ENCODE assay signal across 29 cellular contexts in the genomic region with DNA sequence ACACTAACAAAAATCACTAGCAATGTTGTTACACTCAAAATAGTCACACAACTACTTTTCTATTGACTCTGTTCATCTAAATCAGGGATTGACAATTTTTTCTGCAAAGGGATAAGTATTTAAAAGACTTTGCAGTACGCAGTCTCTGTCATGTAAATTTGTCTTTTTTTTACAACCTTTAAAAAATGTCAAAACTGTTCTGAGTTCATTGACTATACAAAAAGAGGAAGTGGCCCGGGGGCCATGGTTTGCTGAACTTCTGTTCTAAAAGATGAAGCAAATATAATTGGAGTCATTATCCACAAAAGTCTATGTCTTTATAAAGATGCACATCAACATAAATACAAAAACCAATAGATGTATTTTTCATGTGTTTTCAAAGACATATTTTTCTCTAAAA.
"Had no signal": no experiment of that assay in that cellular context is flagged by ENCODE, and none has a peak within 500 bp of the region (broad histone marks: within the 10 kb centered on the region; RNA-seq: fewer than 3 reads in every experiment).

No MANE protein-coding gene starts in this region.

- H3K4me2 ChIP-seq: SK-N-SH had no signal

- H3K9me3 ChIP-seq: ascending aorta, body of pancreas, SJCRH30, SK-N-SH had no signal

- H3K4me3 ChIP-seq: ascending aorta, body of pancreas, coronary artery, SJCRH30 had no signal

- H3K4me1 ChIP-seq: ascending aorta, body of pancreas, SJCRH30 had no signal

- ATAC-seq: activated CD8-positive, alpha-beta memory T cell treated with anti-CD3 and anti-CD28 coated beads, Interleukin-2, amount 10 ng/mL, durations not matched to agents 7 days and 5 days; activated CD8-positive, alpha-beta T cell treated with anti-CD3 and anti-CD28 coated beads, Interleukin-2, amount 10 ng/mL, durations not matched to agents 7 days and 5 days; activated naive CD4-positive, alpha-beta T cell treated with anti-CD3 and anti-CD28 coated beads, Interleukin-2, amount 50 U/mL, for 72 hours; activated naive CD8-positive, alpha-beta T cell treated with anti-CD3 and anti-CD28 coated beads, Interleukin-2, amount 50 U/mL, for 24 hours; body of pancreas; Right ventricle myocardium inferior; WTC11 had no signal

- H3K36me3 ChIP-seq: ascending aorta, SJCRH30 had no signal

- H3K27ac ChIP-seq: ascending aorta, body of pancreas, coronary artery, SJCRH30 had no signal

- H3K9ac ChIP-seq: SK-N-SH had no signal

- H3K27me3 ChIP-seq: ascending aorta, body of pancreas, SJCRH30 had no signal

- DNase-seq: activated CD4-positive, alpha-beta T cell treated with anti-CD3 and anti-CD28 coated beads for 48 hours; activated CD4-positive, alpha-beta T cell treated with anti-CD3 and anti-CD28 coated beads, Interleukin-2, amount 50 U/mL, for 4 hours; activated CD4-positive, CD25-positive, alpha-beta regulatory T cell treated with anti-CD3 and anti-CD28 coated beads, Interleukin-2, amount 50 U/mL, for 72 hours; activated CD8-positive, alpha-beta memory T cell treated with anti-CD3 and anti-CD28 coated beads, Interleukin-2, amount 10 ng/mL, durations not matched to agents 7 days and 5 days; activated CD8-positive, alpha-beta T cell treated with anti-CD3 and anti-CD28 coated beads, Interleukin-2, amount 10 ng/mL, durations not matched to agents 7 days and 5 days; activated effector memory CD4-positive, alpha-beta T cell treated with Interleukin-2 at 50 U/mL for 16 hours; activated naive CD4-positive, alpha-beta T cell; activated naive CD8-positive, alpha-beta T cell treated with anti-CD3 and anti-CD28 coated beads, Interleukin-2, amount 50 U/mL, for 24 hours; activated T-cell treated with anti-CD3 and anti-CD28 coated beads, Interleukin-2, amount 50 U/mL, for 24 hours; amniotic stem cell; body of pancreas; central memory CD4-positive, alpha-beta T cell; NCI-H1092 treated with DMSO at 0.1 percent for 48 hours; NCI-H1417 treated with DMSO at 0.1 percent for 48 hours; NCI-H1694; NCI-H2029; NCI-H2107; NCI-H2171 treated with DMSO at 0.1 percent for 48 hours; NCI-H226; NCI-H526; NCI-H774; SJCRH30; SK-N-SH; T-helper 1 cell had no signal
